ENCODE assay signal across 24 cellular contexts in genomic region chr4:99159699-99160098, GRCh38. TPM values are rescaled to one million over a fixed set of nuclear protein-coding genes. Genes with fewer than 3 reads are reported as not detected.
DNase-seq lines count a peak whose midpoint lies in the region; ATAC-seq and TF ChIP-seq lines count a peak whose summit lies in the region.
"Had no signal": no experiment of that assay in that cellular context is flagged by ENCODE, and none has a peak within 500 bp of the region (broad histone marks: within the 10 kb centered on the region; RNA-seq: fewer than 3 reads in every experiment).

No MANE protein-coding gene starts in this region.

- H3K4me1 ChIP-seq in right lobe of liver: peaks cover 0 to 57% (median 17%) of the 10 kb centered on the region in 4 donors
- H3K4me1 ChIP-seq in osteoblast (ENCODE audit: insufficient read depth, low read length): no peaks in the 10 kb centered on the region
- H3K4me1 ChIP-seq: lower lobe of right lung, psoas muscle had no signal

- H3K36me3 ChIP-seq in right lobe of liver (no peaks in the 10 kb centered on the region), osteoblast (ENCODE audit: insufficient read depth, low read length) (no peaks in the 10 kb centered on the region)
- H3K36me3 ChIP-seq: lower lobe of right lung, stomach had no signal

- H4K20me1 ChIP-seq in osteoblast (ENCODE audit: insufficient read depth, low read length): no peaks in the 10 kb centered on the region

- TF ChIP-seq CTCF in LNCaP clone FGC (IDR thresholded peaks at IDR 0.05; ENCODE audit: control insufficient read depth, extremely low read depth, insufficient read depth): 0 out of 2 replicates have a peak, but pooled peaks have one; percentile 8
- peak; percentile 10 for TF ChIP-seq CTCF in cardiac fibroblast (IDR thresholded peaks at IDR 0.05; ENCODE audit: low read depth, low read length)
- TF ChIP-seq CTCF in right lobe of liver (IDR thresholded peaks at IDR 0.05): peak in 3 of 4 donors; percentile 28 to 39 (median 36)
- no peak for TF ChIP-seq CTCF in osteoblast (IDR thresholded peaks at IDR 0.05; ENCODE audit: extremely low read depth, low read depth, low read length)

- peak in 3 of 4 donors; percentile 9 to 19 (median 17) for ATAC-seq in right lobe of liver
- ATAC-seq: GM23338, lower lobe of right lung, psoas muscle had no signal

- H3K27ac ChIP-seq in right lobe of liver: peak overlapping the region in 1 of 3 donors; percentile 41
- H3K27ac ChIP-seq in osteoblast (ENCODE audit: low read depth, low read length): no peak overlapping the region
- H3K27ac ChIP-seq: coronary artery, hepatocyte, lower lobe of right lung, psoas muscle, stomach had no signal

- DNase-seq in DMS 273 (lab: John Stamatoyannopoulos, UW; ENCODE audit: unreplicated experiment) (peak; percentile 6), DMS 273 treated with DMSO at 0.1 percent for 48 hours (lab: John Stamatoyannopoulos, UW) (no peak), LNCaP clone FGC (ENCODE audit: low read depth) (no peak), cardiac fibroblast (ENCODE audit: low read depth in 2 of 2) (peak in 1 of 2 donors; percentile 10), right lobe of liver (no peak), osteoblast (ENCODE audit: insufficient read length, low spot score, missing footprints) (no peak), NCI-H524 treated with DMSO at 0.1 percent for 48 hours (lab: John Stamatoyannopoulos, UW) (no peak)
- DNase-seq in activated T-cell treated with anti-CD3 and anti-CD28 coated beads, Interleukin-2, amount 50 U/mL, for 1 hour: no peak
- DNase-seq: 8988T; activated CD4-positive, alpha-beta T cell treated with anti-CD3 and anti-CD28 coated beads, Interleukin-2, amount 50 U/mL, for 1 hour; activated effector memory CD4-positive, alpha-beta T cell treated with Interleukin-2 at 50 U/mL for 16 hours; C1 segment of cervical spinal cord; GF-D8; Kasumi-1; lower lobe of right lung; NCI-H2081 treated with DMSO at 0.1 percent for 48 hours; NCI-H510A; psoas muscle; SHP77; stomach had no signal

- 30% methylated on average over 1 of the region's 1 CpG for WGBS in right lobe of liver (ENCODE audit: insufficient coverage, low coverage, low lambda C conversion rate, missing lambda C conversion rate)

- no peaks in the 10 kb centered on the region for H3K9me3 ChIP-seq in right lobe of liver
- no peaks in the 10 kb centered on the region for H3K9me3 ChIP-seq in osteoblast (ENCODE audit: low read depth, low read length)
- H3K9me3 ChIP-seq: lower lobe of right lung, psoas muscle, stomach had no signal

- intact Hi-C loops in right lobe of liver (cut with DNase I): no loop called here

- no peak overlapping the region for H3K4me2 ChIP-seq in osteoblast (ENCODE audit: insufficient read depth, low read length)
- H3K4me2 ChIP-seq: GM23338, hepatocyte had no signal

- no peak overlapping the region for H3K4me3 ChIP-seq in LNCaP clone FGC (ENCODE audit: low read depth, low read length)
- no peak overlapping the region for H3K4me3 ChIP-seq in cardiac fibroblast (replicated peaks in 1 of 2; ENCODE audit: low read depth in 2 of 2, low read length in 2 of 2)
- no peak overlapping the region for H3K4me3 ChIP-seq in right lobe of liver
- H3K4me3 ChIP-seq in osteoblast (ENCODE audit: insufficient read depth, low read length): no peak overlapping the region
- H3K4me3 ChIP-seq: coronary artery, GM23338, hepatocyte, lower lobe of right lung, psoas muscle, stomach had no signal

- no peaks in the 10 kb centered on the region for H3K79me2 ChIP-seq in osteoblast (ENCODE audit: insufficient read depth, low read length)
- H3K79me2 ChIP-seq: hepatocyte had no signal

- no peaks in the 10 kb centered on the region for H3K27me3 ChIP-seq in right lobe of liver
- H3K27me3 ChIP-seq in osteoblast (ENCODE audit: insufficient read depth, low read length): no peaks in the 10 kb centered on the region
- H3K27me3 ChIP-seq: hepatocyte, stomach had no signal

- H2AFZ ChIP-seq in osteoblast (ENCODE audit: low read length): no peak overlapping the region
- H2AFZ ChIP-seq: GM23338, hepatocyte had no signal

- TF ChIP-seq POLR2A in right lobe of liver (IDR thresholded peaks at IDR 0.05): no peak

RNA-seq across cellular contexts. Expression of gene ADH4, which starts 15.6 kb away (rescaled TPM):
- total RNA-seq in right lobe of liver (100 to 1,000 TPM; 133 to 957 (median 467) TPM), osteoblast (not detected in 2 replicates)
- total RNA-seq: GM23338 had no signal

RNA-seq across cellular contexts. Expression of gene ADH6, which starts 59.3 kb away (rescaled TPM):
- total RNA-seq in right lobe of liver: 100 to 1,000 TPM in 3 of 6 experiments, 10 to 100 TPM in 3; 73.9 to 213 (median 124) TPM
- total RNA-seq in osteoblast: not detected in 2 replicates
- total RNA-seq: GM23338, psoas muscle, skeletal muscle tissue had no signal

Comparison
In these comparisons a context has a peak if more than half of its experiments do, and no peak if none do; other contexts are left out.
1. RNA of gene ADH4, which starts 15.6 kb away (total RNA-seq): 133 to 957 TPM in right lobe of liver; not detected in osteoblast; every median in the first group is over 100 times any median in the second.
2. RNA of gene ADH6, which starts 59.3 kb away (total RNA-seq): 73.9 to 213 TPM in right lobe of liver; not detected in osteoblast; every median in the first group is over 10 times any median in the second.